16 cellular contexts compared by ENCODE assay signal in the genomic region with DNA sequence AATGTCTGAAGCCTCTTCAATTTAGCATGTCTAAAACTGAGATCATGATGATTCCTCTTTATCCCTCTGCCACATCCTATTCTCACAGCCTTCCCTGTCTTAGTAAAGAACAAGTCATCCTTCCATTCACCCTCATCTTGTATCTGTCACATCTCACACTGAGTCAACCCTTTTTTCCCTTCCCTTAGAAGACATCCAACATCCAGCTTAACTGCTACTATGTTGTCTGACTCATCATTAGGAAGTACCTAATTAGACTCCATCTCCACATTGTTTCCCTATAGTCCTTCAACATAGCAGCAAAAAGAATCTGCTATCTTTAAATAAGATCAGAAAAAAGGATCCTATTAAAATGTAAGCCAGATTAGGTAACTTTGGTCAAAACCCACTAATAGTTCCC.
A peak's percentile ranks its signal among the peaks of the same experiment; 100 is the strongest.
DNase-seq lines count a peak whose midpoint lies in the region; ATAC-seq and TF ChIP-seq lines count a peak whose summit lies in the region.
"Had no signal": no experiment of that assay in that cellular context is flagged by ENCODE, and none has a peak within 500 bp of the region (broad histone marks: within the 10 kb centered on the region; RNA-seq: fewer than 3 reads in every experiment).

No MANE protein-coding gene starts in this region.

- H3K27me3 Mint-ChIP-seq in HFFc6 (ENCODE audit: insufficient read depth) = peaks cover 2% of the 10 kb centered on the region; the same call in 1 of the 2 replicates
- no peaks in the 10 kb centered on the region for H3K27me3 Mint-ChIP-seq in H9 (ENCODE audit: low read depth)
- H3K27me3 Mint-ChIP-seq: activated CD4-positive, alpha-beta T cell treated with anti-CD3 and anti-CD28 coated beads, Interleukin-2, amount 10 ng/mL, durations not matched to agents 7 days and 5 days; T-helper 17 cell had no signal

- no peak overlapping the region for H2BK12ac ChIP-seq in H9 (ENCODE audit: insufficient read length, low read depth, low read length)

- H3K27ac ChIP-seq in mammary epithelial cell (ENCODE audit: insufficient read depth, low read depth, low read length) (no peak overlapping the region), H9 (ENCODE audit: insufficient read length, low read depth, low read length) (no peak overlapping the region), gastrocnemius medialis (no peak overlapping the region)
- H3K27ac ChIP-seq: parathyroid adenoma, upper lobe of left lung had no signal

- H3K27ac Mint-ChIP-seq in HFFc6 (peak overlapping the region; percentile 89), H9 (no peak overlapping the region)
- H3K27ac Mint-ChIP-seq: activated CD4-positive, alpha-beta T cell treated with anti-CD3 and anti-CD28 coated beads, Interleukin-2, amount 10 ng/mL, durations not matched to agents 7 days and 5 days; activated T-helper 1 cell treated with anti-CD3 and anti-CD28 coated beads, Interleukin-12 subunit alpha, Interleukin-12 subunit beta, Interleukin-2, Interleukin-4 antibody, amounts not matched to agents 30 ng/mL and 10 ng/mL and 1 ng/mL, durations not matched to agents 14 hours and 24 hours and 36 hours; T-helper 17 cell had no signal

- no peak overlapping the region for H3K56ac ChIP-seq in H9 (ENCODE audit: insufficient read length, low read depth, low read length)

- H3K9me3 ChIP-seq in mammary epithelial cell (replicated peaks; ENCODE audit: insufficient read depth, low read length) (no peaks in the 10 kb centered on the region), H9 (ENCODE audit: control insufficient read depth, low read depth, low read length) (no peaks in the 10 kb centered on the region), gastrocnemius medialis (no peaks in the 10 kb centered on the region)
- H3K9me3 ChIP-seq: BE2C, upper lobe of left lung had no signal

- H3K27me3 ChIP-seq in mammary epithelial cell (ENCODE audit: insufficient read depth, low read length) (no peaks in the 10 kb centered on the region), H9 (ENCODE audit: insufficient read depth, low read length) (no peaks in the 10 kb centered on the region), gastrocnemius medialis (no peaks in the 10 kb centered on the region)
- H3K27me3 ChIP-seq: BE2C, upper lobe of left lung had no signal

- no peak for TF ChIP-seq POLR2A in gastrocnemius medialis (IDR thresholded peaks at IDR 0.05)

- no peak overlapping the region for H3K23ac ChIP-seq in H9 (ENCODE audit: insufficient read length, low read depth, low read length)

- no peak for ATAC-seq in gastrocnemius medialis
- no peak for ATAC-seq in GM18867 (IDR thresholded peaks at IDR 0.05; ENCODE audit: unreplicated experiment)
- ATAC-seq: T-helper 17 cell had no signal

- H4K91ac ChIP-seq in H9 (ENCODE audit: insufficient read length, low read depth, low read length) = no peak overlapping the region

- H2BK20ac ChIP-seq in H9 (ENCODE audit: low read depth, low read length, poor library complexity, severe bottlenecking) = no peak overlapping the region

- H4K5ac ChIP-seq in H9 (ENCODE audit: insufficient read length, low read depth, low read length) = no peak overlapping the region

- dilution Hi-C loops in mammary epithelial cell (cut with HindIII; ENCODE audit: low sequenced_read_pairs) = no loop called here

- H3K4me1 ChIP-seq in mammary epithelial cell (ENCODE audit: insufficient read depth, low read length) (peaks cover 10% of the 10 kb centered on the region), H9 (ENCODE audit: insufficient read depth, low read length) (no peaks in the 10 kb centered on the region), gastrocnemius medialis (no peaks in the 10 kb centered on the region)
- H3K4me1 ChIP-seq: BE2C, parathyroid adenoma had no signal

- H2BK15ac ChIP-seq in H9 (ENCODE audit: low read depth, low read length) = no peak overlapping the region

- peaks cover 11% of the 10 kb centered on the region; the same call in 1 of the 2 replicates for H3K36me3 Mint-ChIP-seq in HFFc6 (ENCODE audit: low read depth)
- no peaks in the 10 kb centered on the region for H3K36me3 Mint-ChIP-seq in H9 (ENCODE audit: insufficient read depth in 1 of 3, low read depth in 3 of 3)

- intact Hi-C loops in mammary epithelial cell (cut with micrococcal nuclease) = no loop called here
- intact Hi-C loops in gastrocnemius medialis (cut with DNase I; ENCODE audit: low total_unique reads) = no loop called here

- H2BK120ac ChIP-seq in H9 (ENCODE audit: low read depth, low read length, poor library complexity, severe bottlenecking) = no peak overlapping the region

- H3K4me1 Mint-ChIP-seq in HFFc6 (ENCODE audit: low read depth) (peaks cover 47% of the 10 kb centered on the region), H9 (no peaks in the 10 kb centered on the region)
- H3K4me1 Mint-ChIP-seq: activated CD4-positive, alpha-beta T cell treated with anti-CD3 and anti-CD28 coated beads, Interleukin-2, amount 10 ng/mL, durations not matched to agents 7 days and 5 days; T-helper 17 cell had no signal

- H2BK5ac ChIP-seq in H9 (ENCODE audit: insufficient read length, low read length) = no peak overlapping the region

- no TSS peak for BruUV-seq in mammary epithelial cell (replicated peaks; lab: Mats Ljungman, UMichigan)

- H2AFZ ChIP-seq in mammary epithelial cell (ENCODE audit: low read depth, low read length) = no peak overlapping the region
- no peak overlapping the region for H2AFZ ChIP-seq in H9 (ENCODE audit: low read length)
- H2AFZ ChIP-seq: parathyroid adenoma had no signal

- no peak overlapping the region for H3K4ac ChIP-seq in H9 (ENCODE audit: low read depth, low read length)

- no peaks in the 10 kb centered on the region for H3K79me1 ChIP-seq in H9 (ENCODE audit: insufficient read depth, low read depth, low read length, poor library complexity, severe bottlenecking)

- no peaks in the 10 kb centered on the region for H3K9me3 Mint-ChIP-seq in HFFc6
- no peaks in the 10 kb centered on the region for H3K9me3 Mint-ChIP-seq in H9
- H3K9me3 Mint-ChIP-seq: activated CD4-positive, alpha-beta T cell treated with anti-CD3 and anti-CD28 coated beads, Interleukin-2, amount 10 ng/mL, durations not matched to agents 7 days and 5 days; activated T-helper 1 cell treated with anti-CD3 and anti-CD28 coated beads, Interleukin-12 subunit alpha, Interleukin-12 subunit beta, Interleukin-2, Interleukin-4 antibody, amounts not matched to agents 30 ng/mL and 10 ng/mL and 1 ng/mL, durations not matched to agents 14 hours and 24 hours and 36 hours had no signal

- no peak overlapping the region for H4K8ac ChIP-seq in H9 (replicated peaks; ENCODE audit: insufficient read length, low read depth, low read length)

- CTCF ChIA-PET in mammary epithelial cell (lab: Charles Lee; ENCODE audit: low non-redundant PET) = no interaction called here

- H3T11ph ChIP-seq in H9 (ENCODE audit: low read length) = no peak overlapping the region

- H3K4me3 ChIP-seq in mammary epithelial cell (replicated peaks in 1 of 3; ENCODE audit: insufficient read depth in 1 of 3, low read depth in 2 of 3, low read length in 3 of 3) = no peak overlapping the region
- no peak overlapping the region for H3K4me3 ChIP-seq in gastrocnemius medialis
- H3K4me3 ChIP-seq: upper lobe of left lung had no signal

- H2AK5ac ChIP-seq in H9 (ENCODE audit: insufficient read length, low read length) = no peak overlapping the region

- H4K20me1 ChIP-seq in mammary epithelial cell (ENCODE audit: insufficient read depth, low read length) = no peaks in the 10 kb centered on the region
- no peaks in the 10 kb centered on the region for H4K20me1 ChIP-seq in H9 (ENCODE audit: control insufficient read depth, insufficient read depth, insufficient read length)

- H3K23me2 ChIP-seq in H9 (ENCODE audit: insufficient read length, low read depth, low read length, poor library complexity, severe bottlenecking) = no peaks in the 10 kb centered on the region

- H3K79me2 ChIP-seq in mammary epithelial cell (ENCODE audit: insufficient read depth, low read length) = no peaks in the 10 kb centered on the region
- H3K79me2 ChIP-seq in H9 (ENCODE audit: insufficient read depth, low read length) = no peaks in the 10 kb centered on the region
- H3K79me2 ChIP-seq: parathyroid adenoma had no signal

- no peak overlapping the region for H3K4me2 ChIP-seq in mammary epithelial cell (ENCODE audit: insufficient read depth, low read depth, low read length)
- no peak overlapping the region for H3K4me2 ChIP-seq in H9 (ENCODE audit: insufficient read depth, insufficient read length, low read length)

- in situ Hi-C loops in mammary epithelial cell (cut with MboI; ENCODE audit: low sequenced_read_pairs in 2 of 2) (no loop called here), gastrocnemius medialis (cut with MboI; ENCODE audit: low sequenced_read_pairs in 4 of 4) (no loop called here)

- DNase-seq in AG08395 (ENCODE audit: low spot score) = peak; percentile 72
- peak; percentile 96 for DNase-seq in HFFc6
- peak; percentile 90 for DNase-seq in mammary epithelial cell
- DNase-seq in kidney glomerular epithelial cell (lab: John Stamatoyannopoulos, UW) = peak; percentile 56
- DNase-seq in H9 = no peak
- DNase-seq in gastrocnemius medialis = no peak
- DNase-seq in nucleus accumbens (lab: John Stamatoyannopoulos, UW) = no peak
- DNase-seq: activated CD4-positive, alpha-beta T cell treated with anti-CD3 and anti-CD28 coated beads, Interleukin-2, amount 10 ng/mL, durations not matched to agents 7 days and 5 days; anterior cingulate cortex; BE2C; effector CD4-positive, alpha-beta T cell; T-helper 17 cell; upper lobe of left lung had no signal

- peak overlapping the region; percentile 50 for H3K4me3 Mint-ChIP-seq in HFFc6
- H3K4me3 Mint-ChIP-seq in H9 = no peak overlapping the region
- H3K4me3 Mint-ChIP-seq: activated CD4-positive, alpha-beta T cell treated with anti-CD3 and anti-CD28 coated beads, Interleukin-2, amount 10 ng/mL, durations not matched to agents 7 days and 5 days; activated T-helper 1 cell treated with anti-CD3 and anti-CD28 coated beads, Interleukin-12 subunit alpha, Interleukin-12 subunit beta, Interleukin-2, Interleukin-4 antibody, amounts not matched to agents 30 ng/mL and 10 ng/mL and 1 ng/mL, durations not matched to agents 14 hours and 24 hours and 36 hours; T-helper 17 cell had no signal

- H3K14ac ChIP-seq in H9 (ENCODE audit: insufficient read depth, low read length) = no peak overlapping the region

- no peak for TF ChIP-seq CTCF in HFFc6 (IDR thresholded peaks at IDR 0.05)
- TF ChIP-seq CTCF in mammary epithelial cell (conservative IDR thresholded peaks at IDR 0.05 in 1 of 2, IDR thresholded peaks at IDR 0.05 in 1 of 2; ENCODE audit: extremely low read depth in 1 of 2, insufficient read depth in 1 of 2, low read depth in 1 of 2, low read length in 2 of 2) = no peak
- TF ChIP-seq CTCF in H9 (conservative IDR thresholded peaks at IDR 0.05) = no peak
- TF ChIP-seq CTCF in gastrocnemius medialis (IDR thresholded peaks at IDR 0.05 in 4 of 5, conservative IDR thresholded peaks at IDR 0.05 in 1 of 5) = no peak

- no peak overlapping the region for H3K18ac ChIP-seq in H9 (ENCODE audit: insufficient read length, low read depth, low read length)

- no peaks in the 10 kb centered on the region for H3K36me3 ChIP-seq in mammary epithelial cell (ENCODE audit: insufficient read depth, low read length)
- no peaks in the 10 kb centered on the region for H3K36me3 ChIP-seq in gastrocnemius medialis
- H3K36me3 ChIP-seq: BE2C had no signal

- no peak overlapping the region for H3K9ac ChIP-seq in mammary epithelial cell (ENCODE audit: insufficient read depth, low read length)
- H3K9ac ChIP-seq in H9 (ENCODE audit: extremely low read depth, insufficient read length, low read length) = no peak overlapping the region
- H3K9ac ChIP-seq: parathyroid adenoma had no signal

Comparison
In these comparisons a context has a peak if more than half of its experiments do, and no peak if none do; other contexts are left out.
1. DNase-seq: peak in AG08395 (single experiment), HFFc6 (single experiment), mammary epithelial cell (single experiment) and kidney glomerular epithelial cell (single experiment); none in H9 (single experiment), gastrocnemius medialis (0 of 2) and nucleus accumbens (0 of 56).